In the genomic region with DNA sequence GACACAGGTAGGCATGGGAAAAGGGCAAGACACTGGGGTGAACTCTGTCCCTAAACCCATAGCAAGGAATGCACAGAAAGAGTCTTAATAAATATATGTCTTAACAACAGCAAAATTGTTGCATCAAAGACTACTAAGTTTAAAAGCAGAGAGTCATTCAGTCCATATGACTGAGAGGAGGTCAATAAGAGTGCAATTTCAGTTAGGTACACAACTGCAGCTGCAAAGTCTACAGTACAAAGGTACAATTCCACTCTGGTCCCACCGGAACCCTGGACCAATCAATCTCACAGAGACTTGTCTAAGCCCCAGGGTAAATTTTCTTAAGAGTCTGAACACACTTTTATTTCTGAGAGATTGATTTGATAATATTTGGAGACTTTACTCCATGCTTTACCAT, we compare ENCODE assay signal across 1 cellular context.
TF ChIP-seq lines count a peak whose summit lies in the region.

No MANE protein-coding gene starts in this region.

TF ChIP-seq in HepG2, 621 proteins besides CTCF, POLR2A, EP300 and RAD21 (continued from another document and continues in another):
- TF ChIP-seq, protein P1, sequence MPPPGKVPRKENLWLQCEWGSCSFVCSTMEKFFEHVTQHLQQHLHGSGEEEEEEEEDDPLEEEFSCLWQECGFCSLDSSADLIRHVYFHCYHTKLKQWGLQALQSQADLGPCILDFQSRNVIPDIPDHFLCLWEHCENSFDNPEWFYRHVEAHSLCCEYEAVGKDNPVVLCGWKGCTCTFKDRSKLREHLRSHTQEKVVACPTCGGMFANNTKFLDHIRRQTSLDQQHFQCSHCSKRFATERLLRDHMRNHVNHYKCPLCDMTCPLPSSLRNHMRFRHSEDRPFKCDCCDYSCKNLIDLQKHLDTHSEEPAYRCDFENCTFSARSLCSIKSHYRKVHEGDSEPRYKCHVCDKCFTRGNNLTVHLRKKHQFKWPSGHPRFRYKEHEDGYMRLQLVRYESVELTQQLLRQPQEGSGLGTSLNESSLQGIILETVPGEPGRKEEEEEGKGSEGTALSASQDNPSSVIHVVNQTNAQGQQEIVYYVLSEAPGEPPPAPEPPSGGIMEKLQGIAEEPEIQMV (CRISPR knock-in tag; IDR thresholded peaks at IDR 0.05; ENCODE audit: low read depth): no peak
- TF ChIP-seq, protein P2, sequence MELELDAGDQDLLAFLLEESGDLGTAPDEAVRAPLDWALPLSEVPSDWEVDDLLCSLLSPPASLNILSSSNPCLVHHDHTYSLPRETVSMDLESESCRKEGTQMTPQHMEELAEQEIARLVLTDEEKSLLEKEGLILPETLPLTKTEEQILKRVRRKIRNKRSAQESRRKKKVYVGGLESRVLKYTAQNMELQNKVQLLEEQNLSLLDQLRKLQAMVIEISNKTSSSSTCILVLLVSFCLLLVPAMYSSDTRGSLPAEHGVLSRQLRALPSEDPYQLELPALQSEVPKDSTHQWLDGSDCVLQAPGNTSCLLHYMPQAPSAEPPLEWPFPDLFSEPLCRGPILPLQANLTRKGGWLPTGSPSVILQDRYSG (CRISPR knock-in tag; IDR thresholded peaks at IDR 0.05): no peak
- TF ChIP-seq ZNF713 (CRISPR knock-in tag; IDR thresholded peaks at IDR 0.05) (no peak), EED (CRISPR knock-in tag; IDR thresholded peaks at IDR 0.05) (no peak), ZNF788 (CRISPR knock-in tag; IDR thresholded peaks at IDR 0.05; ENCODE audit: borderline replicate concordance) (no peak), ZNF549 (CRISPR knock-in tag; IDR thresholded peaks at IDR 0.05) (no peak), TOE1 (CRISPR knock-in tag; IDR thresholded peaks at IDR 0.05) (no peak), RORA (CRISPR knock-in tag; IDR thresholded peaks at IDR 0.05) (no peak), CREB1 (IDR thresholded peaks at IDR 0.05) (no peak), CREB1 (CRISPR knock-in tag; IDR thresholded peaks at IDR 0.05) (peak; percentile 74), ADNP (CRISPR knock-in tag; IDR thresholded peaks at IDR 0.05) (no peak), THYN1 (CRISPR knock-in tag; IDR thresholded peaks at IDR 0.05; ENCODE audit: borderline replicate concordance, low read depth) (no peak), ZNF83 (CRISPR knock-in tag; IDR thresholded peaks at IDR 0.05; ENCODE audit: borderline replicate concordance) (no peak), BORCS8-MEF2B (CRISPR knock-in tag; IDR thresholded peaks at IDR 0.05) (no peak), NFIB (CRISPR knock-in tag; IDR thresholded peaks at IDR 0.05; ENCODE audit: borderline replicate concordance) (no peak), SALL1 (CRISPR knock-in tag; IDR thresholded peaks at IDR 0.05) (peak; percentile 82; the same call in 1 of the 2 replicates), ZNF841 (CRISPR knock-in tag; IDR thresholded peaks at IDR 0.05; ENCODE audit: borderline replicate concordance) (no peak), CEBPG (CRISPR knock-in tag; IDR thresholded peaks at IDR 0.05) (peak; percentile 81), SMYD3 (CRISPR knock-in tag; IDR thresholded peaks at IDR 0.05) (no peak), ONECUT2 (CRISPR knock-in tag; IDR thresholded peaks at IDR 0.05) (peak; percentile 88), ZNF207 (IDR thresholded peaks at IDR 0.05; ENCODE audit: borderline replicate concordance) (no peak), MED1 (CRISPR knock-in tag; IDR thresholded peaks at IDR 0.05) (peak; percentile 98), WIZ (CRISPR knock-in tag; IDR thresholded peaks at IDR 0.05) (no peak), FOXP1 (IDR thresholded peaks at IDR 0.05) (peak; percentile 69), FOXP1 (CRISPR knock-in tag; IDR thresholded peaks at IDR 0.05) (peak; percentile 93), XRCC5 (optimal IDR thresholded peaks at IDR 0.05; ENCODE audit: low read length) (no peak), ZNF543 (CRISPR knock-in tag; IDR thresholded peaks at IDR 0.05) (no peak), AGO1 (IDR thresholded peaks at IDR 0.05; ENCODE audit: low read depth, low read length, poor library complexity, severe bottlenecking) (no peak), ZFAT (CRISPR knock-in tag; conservative IDR thresholded peaks at IDR 0.05) (no peak), ZNF138 (CRISPR knock-in tag; IDR thresholded peaks at IDR 0.05; ENCODE audit: low read depth) (no peak), ZSCAN22 (CRISPR knock-in tag; IDR thresholded peaks at IDR 0.05) (no peak), MEIS2 (CRISPR knock-in tag; IDR thresholded peaks at IDR 0.05) (peak; percentile 90), ZNF615 (CRISPR knock-in tag; IDR thresholded peaks at IDR 0.05; ENCODE audit: borderline replicate concordance) (no peak), STAT5B (CRISPR knock-in tag; IDR thresholded peaks at IDR 0.05) (no peak), ZNF263 (CRISPR knock-in tag; IDR thresholded peaks at IDR 0.05) (no peak)
- TF ChIP-seq, protein P3, sequence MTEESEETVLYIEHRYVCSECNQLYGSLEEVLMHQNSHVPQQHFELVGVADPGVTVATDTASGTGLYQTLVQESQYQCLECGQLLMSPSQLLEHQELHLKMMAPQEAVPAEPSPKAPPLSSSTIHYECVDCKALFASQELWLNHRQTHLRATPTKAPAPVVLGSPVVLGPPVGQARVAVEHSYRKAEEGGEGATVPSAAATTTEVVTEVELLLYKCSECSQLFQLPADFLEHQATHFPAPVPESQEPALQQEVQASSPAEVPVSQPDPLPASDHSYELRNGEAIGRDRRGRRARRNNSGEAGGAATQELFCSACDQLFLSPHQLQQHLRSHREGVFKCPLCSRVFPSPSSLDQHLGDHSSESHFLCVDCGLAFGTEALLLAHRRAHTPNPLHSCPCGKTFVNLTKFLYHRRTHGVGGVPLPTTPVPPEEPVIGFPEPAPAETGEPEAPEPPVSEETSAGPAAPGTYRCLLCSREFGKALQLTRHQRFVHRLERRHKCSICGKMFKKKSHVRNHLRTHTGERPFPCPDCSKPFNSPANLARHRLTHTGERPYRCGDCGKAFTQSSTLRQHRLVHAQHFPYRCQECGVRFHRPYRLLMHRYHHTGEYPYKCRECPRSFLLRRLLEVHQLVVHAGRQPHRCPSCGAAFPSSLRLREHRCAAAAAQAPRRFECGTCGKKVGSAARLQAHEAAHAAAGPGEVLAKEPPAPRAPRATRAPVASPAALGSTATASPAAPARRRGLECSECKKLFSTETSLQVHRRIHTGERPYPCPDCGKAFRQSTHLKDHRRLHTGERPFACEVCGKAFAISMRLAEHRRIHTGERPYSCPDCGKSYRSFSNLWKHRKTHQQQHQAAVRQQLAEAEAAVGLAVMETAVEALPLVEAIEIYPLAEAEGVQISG (CRISPR knock-in tag; IDR thresholded peaks at IDR 0.05): no peak
- TF ChIP-seq, protein P4, sequence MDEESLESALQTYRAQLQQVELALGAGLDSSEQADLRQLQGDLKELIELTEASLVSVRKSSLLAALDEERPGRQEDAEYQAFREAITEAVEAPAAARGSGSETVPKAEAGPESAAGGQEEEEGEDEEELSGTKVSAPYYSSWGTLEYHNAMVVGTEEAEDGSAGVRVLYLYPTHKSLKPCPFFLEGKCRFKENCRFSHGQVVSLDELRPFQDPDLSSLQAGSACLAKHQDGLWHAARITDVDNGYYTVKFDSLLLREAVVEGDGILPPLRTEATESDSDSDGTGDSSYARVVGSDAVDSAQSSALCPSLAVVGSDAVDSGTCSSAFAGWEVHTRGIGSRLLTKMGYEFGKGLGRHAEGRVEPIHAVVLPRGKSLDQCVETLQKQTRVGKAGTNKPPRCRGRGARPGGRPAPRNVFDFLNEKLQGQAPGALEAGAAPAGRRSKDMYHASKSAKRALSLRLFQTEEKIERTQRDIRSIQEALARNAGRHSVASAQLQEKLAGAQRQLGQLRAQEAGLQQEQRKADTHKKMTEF (CRISPR knock-in tag; IDR thresholded peaks at IDR 0.05): peak; percentile 65; the same call in 1 of the 2 replicates
- TF ChIP-seq, protein P5, sequence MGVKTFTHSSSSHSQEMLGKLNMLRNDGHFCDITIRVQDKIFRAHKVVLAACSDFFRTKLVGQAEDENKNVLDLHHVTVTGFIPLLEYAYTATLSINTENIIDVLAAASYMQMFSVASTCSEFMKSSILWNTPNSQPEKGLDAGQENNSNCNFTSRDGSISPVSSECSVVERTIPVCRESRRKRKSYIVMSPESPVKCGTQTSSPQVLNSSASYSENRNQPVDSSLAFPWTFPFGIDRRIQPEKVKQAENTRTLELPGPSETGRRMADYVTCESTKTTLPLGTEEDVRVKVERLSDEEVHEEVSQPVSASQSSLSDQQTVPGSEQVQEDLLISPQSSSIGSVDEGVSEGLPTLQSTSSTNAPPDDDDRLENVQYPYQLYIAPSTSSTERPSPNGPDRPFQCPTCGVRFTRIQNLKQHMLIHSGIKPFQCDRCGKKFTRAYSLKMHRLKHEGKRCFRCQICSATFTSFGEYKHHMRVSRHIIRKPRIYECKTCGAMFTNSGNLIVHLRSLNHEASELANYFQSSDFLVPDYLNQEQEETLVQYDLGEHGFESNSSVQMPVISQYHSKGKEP (CRISPR knock-in tag; IDR thresholded peaks at IDR 0.05): no peak
- TF ChIP-seq, protein P6, sequence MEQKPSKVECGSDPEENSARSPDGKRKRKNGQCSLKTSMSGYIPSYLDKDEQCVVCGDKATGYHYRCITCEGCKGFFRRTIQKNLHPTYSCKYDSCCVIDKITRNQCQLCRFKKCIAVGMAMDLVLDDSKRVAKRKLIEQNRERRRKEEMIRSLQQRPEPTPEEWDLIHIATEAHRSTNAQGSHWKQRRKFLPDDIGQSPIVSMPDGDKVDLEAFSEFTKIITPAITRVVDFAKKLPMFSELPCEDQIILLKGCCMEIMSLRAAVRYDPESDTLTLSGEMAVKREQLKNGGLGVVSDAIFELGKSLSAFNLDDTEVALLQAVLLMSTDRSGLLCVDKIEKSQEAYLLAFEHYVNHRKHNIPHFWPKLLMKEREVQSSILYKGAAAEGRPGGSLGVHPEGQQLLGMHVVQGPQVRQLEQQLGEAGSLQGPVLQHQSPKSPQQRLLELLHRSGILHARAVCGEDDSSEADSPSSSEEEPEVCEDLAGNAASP (CRISPR knock-in tag; IDR thresholded peaks at IDR 0.05; ENCODE audit: borderline replicate concordance): peak; percentile 64
- TF ChIP-seq, protein P7, sequence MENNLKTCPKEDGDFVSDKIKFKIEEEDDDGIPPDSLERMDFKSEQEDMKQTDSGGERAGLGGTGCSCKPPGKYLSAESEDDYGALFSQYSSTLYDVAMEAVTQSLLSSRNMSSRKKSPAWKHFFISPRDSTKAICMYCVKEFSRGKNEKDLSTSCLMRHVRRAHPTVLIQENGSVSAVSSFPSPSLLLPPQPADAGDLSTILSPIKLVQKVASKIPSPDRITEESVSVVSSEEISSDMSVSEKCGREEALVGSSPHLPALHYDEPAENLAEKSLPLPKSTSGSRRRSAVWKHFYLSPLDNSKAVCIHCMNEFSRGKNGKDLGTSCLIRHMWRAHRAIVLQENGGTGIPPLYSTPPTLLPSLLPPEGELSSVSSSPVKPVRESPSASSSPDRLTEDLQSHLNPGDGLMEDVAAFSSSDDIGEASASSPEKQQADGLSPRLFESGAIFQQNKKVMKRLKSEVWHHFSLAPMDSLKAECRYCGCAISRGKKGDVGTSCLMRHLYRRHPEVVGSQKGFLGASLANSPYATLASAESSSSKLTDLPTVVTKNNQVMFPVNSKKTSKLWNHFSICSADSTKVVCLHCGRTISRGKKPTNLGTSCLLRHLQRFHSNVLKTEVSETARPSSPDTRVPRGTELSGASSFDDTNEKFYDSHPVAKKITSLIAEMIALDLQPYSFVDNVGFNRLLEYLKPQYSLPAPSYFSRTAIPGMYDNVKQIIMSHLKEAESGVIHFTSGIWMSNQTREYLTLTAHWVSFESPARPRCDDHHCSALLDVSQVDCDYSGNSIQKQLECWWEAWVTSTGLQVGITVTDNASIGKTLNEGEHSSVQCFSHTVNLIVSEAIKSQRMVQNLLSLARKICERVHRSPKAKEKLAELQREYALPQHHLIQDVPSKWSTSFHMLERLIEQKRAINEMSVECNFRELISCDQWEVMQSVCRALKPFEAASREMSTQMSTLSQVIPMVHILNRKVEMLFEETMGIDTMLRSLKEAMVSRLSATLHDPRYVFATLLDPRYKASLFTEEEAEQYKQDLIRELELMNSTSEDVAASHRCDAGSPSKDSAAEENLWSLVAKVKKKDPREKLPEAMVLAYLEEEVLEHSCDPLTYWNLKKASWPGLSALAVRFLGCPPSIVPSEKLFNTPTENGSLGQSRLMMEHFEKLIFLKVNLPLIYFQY (CRISPR knock-in tag; IDR thresholded peaks at IDR 0.05; ENCODE audit: borderline replicate concordance): peak; percentile 75
- TF ChIP-seq, protein P8, sequence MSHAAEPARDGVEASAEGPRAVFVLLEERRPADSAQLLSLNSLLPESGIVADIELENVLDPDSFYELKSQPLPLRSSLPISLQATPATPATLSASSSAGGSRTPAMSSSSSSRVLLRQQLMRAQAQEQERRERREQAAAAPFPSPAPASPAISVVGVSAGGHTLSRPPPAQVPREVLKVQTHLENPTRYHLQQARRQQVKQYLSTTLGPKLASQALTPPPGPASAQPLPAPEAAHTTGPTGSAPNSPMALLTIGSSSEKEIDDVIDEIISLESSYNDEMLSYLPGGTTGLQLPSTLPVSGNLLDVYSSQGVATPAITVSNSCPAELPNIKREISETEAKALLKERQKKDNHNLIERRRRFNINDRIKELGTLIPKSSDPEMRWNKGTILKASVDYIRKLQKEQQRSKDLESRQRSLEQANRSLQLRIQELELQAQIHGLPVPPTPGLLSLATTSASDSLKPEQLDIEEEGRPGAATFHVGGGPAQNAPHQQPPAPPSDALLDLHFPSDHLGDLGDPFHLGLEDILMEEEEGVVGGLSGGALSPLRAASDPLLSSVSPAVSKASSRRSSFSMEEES (CRISPR knock-in tag; IDR thresholded peaks at IDR 0.05): peak; percentile 85
- TF ChIP-seq, protein P9, sequence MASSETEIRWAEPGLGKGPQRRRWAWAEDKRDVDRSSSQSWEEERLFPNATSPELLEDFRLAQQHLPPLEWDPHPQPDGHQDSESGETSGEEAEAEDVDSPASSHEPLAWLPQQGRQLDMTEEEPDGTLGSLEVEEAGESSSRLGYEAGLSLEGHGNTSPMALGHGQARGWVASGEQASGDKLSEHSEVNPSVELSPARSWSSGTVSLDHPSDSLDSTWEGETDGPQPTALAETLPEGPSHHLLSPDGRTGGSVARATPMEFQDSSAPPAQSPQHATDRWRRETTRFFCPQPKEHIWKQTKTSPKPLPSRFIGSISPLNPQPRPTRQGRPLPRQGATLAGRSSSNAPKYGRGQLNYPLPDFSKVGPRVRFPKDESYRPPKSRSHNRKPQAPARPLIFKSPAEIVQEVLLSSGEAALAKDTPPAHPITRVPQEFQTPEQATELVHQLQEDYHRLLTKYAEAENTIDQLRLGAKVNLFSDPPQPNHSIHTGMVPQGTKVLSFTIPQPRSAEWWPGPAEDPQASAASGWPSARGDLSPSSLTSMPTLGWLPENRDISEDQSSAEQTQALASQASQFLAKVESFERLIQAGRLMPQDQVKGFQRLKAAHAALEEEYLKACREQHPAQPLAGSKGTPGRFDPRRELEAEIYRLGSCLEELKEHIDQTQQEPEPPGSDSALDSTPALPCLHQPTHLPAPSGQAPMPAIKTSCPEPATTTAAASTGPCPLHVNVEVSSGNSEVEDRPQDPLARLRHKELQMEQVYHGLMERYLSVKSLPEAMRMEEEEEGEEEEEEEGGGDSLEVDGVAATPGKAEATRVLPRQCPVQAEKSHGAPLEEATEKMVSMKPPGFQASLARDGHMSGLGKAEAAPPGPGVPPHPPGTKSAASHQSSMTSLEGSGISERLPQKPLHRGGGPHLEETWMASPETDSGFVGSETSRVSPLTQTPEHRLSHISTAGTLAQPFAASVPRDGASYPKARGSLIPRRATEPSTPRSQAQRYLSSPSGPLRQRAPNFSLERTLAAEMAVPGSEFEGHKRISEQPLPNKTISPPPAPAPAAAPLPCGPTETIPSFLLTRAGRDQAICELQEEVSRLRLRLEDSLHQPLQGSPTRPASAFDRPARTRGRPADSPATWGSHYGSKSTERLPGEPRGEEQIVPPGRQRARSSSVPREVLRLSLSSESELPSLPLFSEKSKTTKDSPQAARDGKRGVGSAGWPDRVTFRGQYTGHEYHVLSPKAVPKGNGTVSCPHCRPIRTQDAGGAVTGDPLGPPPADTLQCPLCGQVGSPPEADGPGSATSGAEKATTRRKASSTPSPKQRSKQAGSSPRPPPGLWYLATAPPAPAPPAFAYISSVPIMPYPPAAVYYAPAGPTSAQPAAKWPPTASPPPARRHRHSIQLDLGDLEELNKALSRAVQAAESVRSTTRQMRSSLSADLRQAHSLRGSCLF (CRISPR knock-in tag; IDR thresholded peaks at IDR 0.05; ENCODE audit: borderline replicate concordance): no peak
